In genomic region chr1:183873642-183874041, GRCh38 we compare ENCODE assay signal across 12 cellular contexts.
DNase-seq lines count a peak whose midpoint lies in the region; ATAC-seq and TF ChIP-seq lines count a peak whose summit lies in the region.
"Had no signal": no experiment of that assay in that cellular context is flagged by ENCODE, and none has a peak within 500 bp of the region (broad histone marks: within the 10 kb centered on the region; RNA-seq: fewer than 3 reads in every experiment).

No MANE protein-coding gene starts in this region.

- no peak overlapping the region for H4K91ac ChIP-seq in mesenchymal stem cell (ENCODE audit: low read length)

- no peak overlapping the region for H3K4me3 Mint-ChIP-seq in activated CD8-positive, alpha-beta T cell treated with anti-CD3 and anti-CD28 coated beads, Interleukin-2, amount 10 ng/mL, durations not matched to agents 7 days and 5 days

- H2AK5ac ChIP-seq in mesenchymal stem cell (ENCODE audit: low read length, severe bottlenecking), result no peak overlapping the region

- DNase-seq in DND-41, result peak; percentile 10
- no peak for DNase-seq in activated CD8-positive, alpha-beta T cell treated with anti-CD3 and anti-CD28 coated beads, Interleukin-2, amount 10 ng/mL, durations not matched to agents 7 days and 5 days
- DNase-seq in mesenchymal stem cell, result no peak
- no peak for DNase-seq in putamen (ENCODE audit: low spot score)
- DNase-seq in SHP77 treated with DMSO at 0.1 percent for 48 hours (lab: John Stamatoyannopoulos, UW), result no peak
- DNase-seq in SK-N-DZ (ENCODE audit: low spot score), result no peak
- DNase-seq: brain microvascular endothelial cell; NCI-H1048; Peyer's patch; stimulated activated CD4-positive, alpha-beta T cell treated with anti-CD3 and anti-CD28 coated beads, Interleukin-4, amount 100 ng/mL, for 4 hours had no signal

- H3K79me1 ChIP-seq in mesenchymal stem cell (replicated peaks; ENCODE audit: low read length, poor library complexity, severe bottlenecking), result peaks cover 10% of the 10 kb centered on the region

- no peaks in the 10 kb centered on the region for H3K36me3 ChIP-seq in DND-41 (ENCODE audit: insufficient read depth, low read length)
- peaks cover 0 to 7% of the 10 kb centered on the region in 2 experiments for H3K36me3 ChIP-seq in mesenchymal stem cell (ENCODE audit: control insufficient read depth in 1 of 2, insufficient read depth in 2 of 2, low read depth in 1 of 2, low read length in 2 of 2)
- H3K36me3 ChIP-seq: brain microvascular endothelial cell, Peyer's patch had no signal

- no peak overlapping the region for H3K4me2 ChIP-seq in DND-41 (ENCODE audit: insufficient read depth, low read length)
- H3K4me2 ChIP-seq in mesenchymal stem cell (ENCODE audit: low read length, poor library complexity, severe bottlenecking), result no peak overlapping the region

- no peaks in the 10 kb centered on the region for H4K20me1 ChIP-seq in DND-41 (ENCODE audit: insufficient read depth, low read length)

- ATAC-seq in DND-41 (ENCODE audit: insufficient read depth, low read depth) (peak; percentile 85), HG02759 (IDR thresholded peaks at IDR 0.05; ENCODE audit: unreplicated experiment) (peak; percentile 44), GM18498 (IDR thresholded peaks at IDR 0.05; ENCODE audit: unreplicated experiment) (no peak)
- ATAC-seq in activated CD8-positive, alpha-beta T cell treated with anti-CD3 and anti-CD28 coated beads, Interleukin-2, amount 10 ng/mL, durations not matched to agents 7 days and 5 days, result peak; percentile 69

- H2BK15ac ChIP-seq in mesenchymal stem cell (ENCODE audit: low read depth, poor library complexity, severe bottlenecking), result no peak overlapping the region

- 100% methylated on average over 1 of the region's 3 CpGs for WGBS in mesenchymal stem cell

- no peak overlapping the region for H3K18ac ChIP-seq in mesenchymal stem cell (ENCODE audit: low read depth in 1 of 2, low read length in 2 of 2)

- H3K79me2 ChIP-seq in DND-41 (ENCODE audit: insufficient read depth, low read length), result no peaks in the 10 kb centered on the region

- no peak overlapping the region for H3K14ac ChIP-seq in mesenchymal stem cell (ENCODE audit: low read length in 2 of 2)

- no peak overlapping the region for H3K4ac ChIP-seq in mesenchymal stem cell (ENCODE audit: low read depth in 1 of 2, low read length in 2 of 2)

- H3K4me1 ChIP-seq in DND-41 (ENCODE audit: insufficient read depth, low read length), result no peaks in the 10 kb centered on the region
- peaks cover 9% of the 10 kb centered on the region for H3K4me1 ChIP-seq in mesenchymal stem cell (ENCODE audit: control insufficient read depth, insufficient read depth, low read depth, low read length)

- no peaks in the 10 kb centered on the region for H3K9me3 ChIP-seq in DND-41 (ENCODE audit: insufficient read depth, low read length, severe bottlenecking)
- H3K9me3 ChIP-seq in mesenchymal stem cell (ENCODE audit: control insufficient read depth, low read length), result no peaks in the 10 kb centered on the region
- H3K9me3 ChIP-seq: Peyer's patch had no signal

- H2AFZ ChIP-seq in DND-41 (ENCODE audit: low read depth, low read length) (no peak overlapping the region), mesenchymal stem cell (ENCODE audit: low read depth, low read length) (no peak overlapping the region)

- no peaks in the 10 kb centered on the region for H3K27me3 ChIP-seq in DND-41 (ENCODE audit: insufficient read depth, low read length, poor library complexity)
- no peaks in the 10 kb centered on the region for H3K27me3 ChIP-seq in mesenchymal stem cell (ENCODE audit: control insufficient read depth in 1 of 2, insufficient read depth in 1 of 2, low read length in 2 of 2)
- H3K27me3 ChIP-seq: brain microvascular endothelial cell, Peyer's patch had no signal

- H3K36me3 Mint-ChIP-seq in activated CD8-positive, alpha-beta T cell treated with anti-CD3 and anti-CD28 coated beads, Interleukin-2, amount 10 ng/mL, durations not matched to agents 7 days and 5 days (ENCODE audit: low read depth), result peaks cover 2% of the 10 kb centered on the region

- H3K23ac ChIP-seq in mesenchymal stem cell (ENCODE audit: low read length in 2 of 2), result no peak overlapping the region

- H2BK12ac ChIP-seq in mesenchymal stem cell (ENCODE audit: low read length in 2 of 2), result no peak overlapping the region

- H2BK120ac ChIP-seq in mesenchymal stem cell (ENCODE audit: low read depth, low read length), result no peak overlapping the region

- no peak overlapping the region for H3K27ac Mint-ChIP-seq in activated CD8-positive, alpha-beta T cell treated with anti-CD3 and anti-CD28 coated beads, Interleukin-2, amount 10 ng/mL, durations not matched to agents 7 days and 5 days

- CTCF ChIA-PET in activated CD8-positive, alpha-beta T cell treated with anti-CD3 and anti-CD28 coated beads, Interleukin-2, amount 10 ng/mL, durations not matched to agents 7 days and 5 days (lab: Charles Lee), result interaction anchor here (0.9 to 1.7 kb wide), 2 partner anchors 42 to 85 kb away, joined by 3 to 7 read pairs; no protein-coding TSS in a partner anchor

- H3K4me3 ChIP-seq in DND-41 (ENCODE audit: low read depth in 1 of 2, low read length in 2 of 2) (no peak overlapping the region), mesenchymal stem cell (ENCODE audit: insufficient read depth in 1 of 2, low read depth in 1 of 2, low read length in 2 of 2) (no peak overlapping the region)
- H3K4me3 ChIP-seq: Peyer's patch had no signal

- POLR2A ChIA-PET in activated CD8-positive, alpha-beta T cell treated with anti-CD3 and anti-CD28 coated beads, Interleukin-2, amount 10 ng/mL, durations not matched to agents 7 days and 5 days (lab: Charles Lee), result no interaction called here

- H2BK5ac ChIP-seq in mesenchymal stem cell (ENCODE audit: low read depth, low read length, poor library complexity, severe bottlenecking), result no peak overlapping the region

- no peaks in the 10 kb centered on the region for H3K9me3 Mint-ChIP-seq in activated CD8-positive, alpha-beta T cell treated with anti-CD3 and anti-CD28 coated beads, Interleukin-2, amount 10 ng/mL, durations not matched to agents 7 days and 5 days (ENCODE audit: insufficient read depth)

- H3K27ac ChIP-seq in DND-41 (ENCODE audit: low read length) (no peak overlapping the region), mesenchymal stem cell (ENCODE audit: low read length, poor library complexity, severe bottlenecking) (no peak overlapping the region)
- H3K27ac ChIP-seq: brain microvascular endothelial cell had no signal

- no peak overlapping the region for H3K9ac ChIP-seq in DND-41 (ENCODE audit: low read depth, low read length)
- peak overlapping the region; percentile 89 for H3K9ac ChIP-seq in mesenchymal stem cell (ENCODE audit: low read length)

- H4K8ac ChIP-seq in mesenchymal stem cell (ENCODE audit: low read length), result no peak overlapping the region

- no peaks in the 10 kb centered on the region for H3K27me3 Mint-ChIP-seq in activated CD8-positive, alpha-beta T cell treated with anti-CD3 and anti-CD28 coated beads, Interleukin-2, amount 10 ng/mL, durations not matched to agents 7 days and 5 days (ENCODE audit: low read depth)

- TF ChIP-seq CTCF in DND-41 (IDR thresholded peaks at IDR 0.05; ENCODE audit: borderline replicate concordance, extremely low read depth, low read length, poor library complexity, severe bottlenecking), result no peak

- peaks cover 13% of the 10 kb centered on the region for H3K4me1 Mint-ChIP-seq in activated CD8-positive, alpha-beta T cell treated with anti-CD3 and anti-CD28 coated beads, Interleukin-2, amount 10 ng/mL, durations not matched to agents 7 days and 5 days (ENCODE audit: low read depth)
